8 cellular contexts compared by ENCODE assay signal in the genomic region with DNA sequence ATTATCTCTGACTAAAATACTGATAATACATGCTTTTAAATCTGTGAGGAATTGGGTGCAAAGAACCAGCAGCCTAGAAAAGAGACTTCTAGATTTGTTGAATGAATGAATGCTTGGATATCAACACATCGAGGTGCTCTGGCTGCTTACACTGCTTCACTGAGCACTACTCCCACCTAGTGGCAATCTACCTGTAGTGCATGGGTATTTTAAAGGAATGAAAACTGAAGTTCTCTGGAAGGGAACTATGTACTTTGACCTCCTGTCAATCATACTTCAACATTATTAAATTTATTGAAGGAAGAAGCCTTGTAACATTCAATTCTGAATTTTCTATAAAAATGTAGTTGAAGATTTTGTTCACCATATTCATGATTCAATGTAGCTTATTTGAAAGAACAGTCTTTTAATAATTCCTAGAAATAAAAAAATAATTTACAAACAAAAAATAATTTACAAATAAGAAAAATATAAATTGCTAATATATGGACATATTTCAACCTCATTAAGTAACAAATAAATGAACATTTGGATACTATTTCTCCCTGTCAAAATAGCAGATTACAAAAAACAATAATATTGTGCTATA.
DNase-seq lines count a peak whose midpoint lies in the region; ATAC-seq and TF ChIP-seq lines count a peak whose summit lies in the region.

No MANE protein-coding gene starts in this region.

- intact Hi-C loops in Calu3 (cut with micrococcal nuclease; ENCODE audit: unreplicated experiment) (loop anchor here (1.0 to 2.0 kb wide), 5 partner anchors 111 to 495 kb away; a partner anchor contains a TSS), vagina (cut with DNase I) (no loop called here)

- no peaks in the 10 kb centered on the region for H3K27me3 ChIP-seq in vagina

- no peaks in the 10 kb centered on the region for H3K27me3 Mint-ChIP-seq in Calu3 (ENCODE audit: unreplicated experiment)
- H3K27me3 Mint-ChIP-seq in activated CD4-positive, alpha-beta T cell treated with anti-CD3 and anti-CD28 coated beads, Interleukin-2, amount 10 ng/mL, durations not matched to agents 7 days and 5 days, result peaks cover 17% of the 10 kb centered on the region
- H3K27me3 Mint-ChIP-seq in naive thymus-derived CD8-positive, alpha-beta T cell, result peaks cover 5 to 15% (median 9%) of the 10 kb centered on the region in 5 donors

- BruUV-seq in Calu3 (replicated peaks; lab: Mats Ljungman, UMichigan), result no TSS peak

- peak; percentile 87 for ATAC-seq in GM19043 (IDR thresholded peaks at IDR 0.05; ENCODE audit: low read depth, unreplicated experiment)
- ATAC-seq in HG03159 (IDR thresholded peaks at IDR 0.05; ENCODE audit: unreplicated experiment), result peak; percentile 95
- peak; percentile 41 to 57 for ATAC-seq in naive thymus-derived CD8-positive, alpha-beta T cell

- H3K36me3 Mint-ChIP-seq in Calu3 (ENCODE audit: insufficient read depth, unreplicated experiment), result no peaks in the 10 kb centered on the region
- no peaks in the 10 kb centered on the region for H3K36me3 Mint-ChIP-seq in activated CD4-positive, alpha-beta T cell treated with anti-CD3 and anti-CD28 coated beads, Interleukin-2, amount 10 ng/mL, durations not matched to agents 7 days and 5 days (ENCODE audit: low read depth)
- no peaks in the 10 kb centered on the region for H3K36me3 Mint-ChIP-seq in naive thymus-derived CD8-positive, alpha-beta T cell

- no peak overlapping the region for H3K4me3 Mint-ChIP-seq in Calu3 (ENCODE audit: low read depth, unreplicated experiment)
- no peak overlapping the region for H3K4me3 Mint-ChIP-seq in activated CD4-positive, alpha-beta T cell treated with anti-CD3 and anti-CD28 coated beads, Interleukin-2, amount 10 ng/mL, durations not matched to agents 7 days and 5 days
- no peak overlapping the region for H3K4me3 Mint-ChIP-seq in naive thymus-derived CD8-positive, alpha-beta T cell

- TF ChIP-seq POLR2A in vagina (IDR thresholded peaks at IDR 0.05), result no peak

- DNase-seq in Calu3, result peak; percentile 68
- peak; percentile 39 for DNase-seq in NCI-H226
- DNase-seq in activated CD4-positive, alpha-beta T cell treated with anti-CD3 and anti-CD28 coated beads, Interleukin-2, amount 10 ng/mL, durations not matched to agents 7 days and 5 days, result peak; percentile 65
- DNase-seq in epithelial cell of prostate (ENCODE audit: low read depth, low spot score), result peak; percentile 12
- peak in 9 of 10 donors; percentile 3 to 68 (median 42) for DNase-seq in naive thymus-derived CD8-positive, alpha-beta T cell
- DNase-seq in vagina (ENCODE audit: extremely low spot score in 2 of 2), result no peak

- TF ChIP-seq CTCF in Calu3 (IDR thresholded peaks at IDR 0.05; ENCODE audit: unreplicated experiment) (peak; percentile 76), vagina (IDR thresholded peaks at IDR 0.05) (peak; percentile 61 to 76 (median 70))

- POLR2A ChIA-PET in activated CD4-positive, alpha-beta T cell treated with anti-CD3 and anti-CD28 coated beads, Interleukin-2, amount 10 ng/mL, durations not matched to agents 7 days and 5 days (lab: Charles Lee), result no interaction called here
- POLR2A ChIA-PET in naive thymus-derived CD8-positive, alpha-beta T cell (lab: Charles Lee), result no interaction called here

- no peak overlapping the region for H3K27ac Mint-ChIP-seq in Calu3 (ENCODE audit: unreplicated experiment)
- H3K27ac Mint-ChIP-seq in activated CD4-positive, alpha-beta T cell treated with anti-CD3 and anti-CD28 coated beads, Interleukin-2, amount 10 ng/mL, durations not matched to agents 7 days and 5 days, result no peak overlapping the region
- H3K27ac Mint-ChIP-seq in naive thymus-derived CD8-positive, alpha-beta T cell, result no peak overlapping the region

- H3K4me1 ChIP-seq in vagina, result no peaks in the 10 kb centered on the region

- peaks cover 2% of the 10 kb centered on the region for H3K9me3 Mint-ChIP-seq in Calu3 (ENCODE audit: low read depth, unreplicated experiment)
- no peaks in the 10 kb centered on the region for H3K9me3 Mint-ChIP-seq in activated CD4-positive, alpha-beta T cell treated with anti-CD3 and anti-CD28 coated beads, Interleukin-2, amount 10 ng/mL, durations not matched to agents 7 days and 5 days
- no peaks in the 10 kb centered on the region for H3K9me3 Mint-ChIP-seq in naive thymus-derived CD8-positive, alpha-beta T cell

- H3K27ac ChIP-seq in epithelial cell of prostate, result no peak overlapping the region
- no peak overlapping the region for H3K27ac ChIP-seq in vagina

- H3K9me3 ChIP-seq in vagina, result no peaks in the 10 kb centered on the region

- no peak overlapping the region for H3K4me3 ChIP-seq in vagina

- no peaks in the 10 kb centered on the region for H3K36me3 ChIP-seq in vagina

- H3K4me1 Mint-ChIP-seq in Calu3 (ENCODE audit: low read depth, unreplicated experiment), result no peaks in the 10 kb centered on the region
- H3K4me1 Mint-ChIP-seq in activated CD4-positive, alpha-beta T cell treated with anti-CD3 and anti-CD28 coated beads, Interleukin-2, amount 10 ng/mL, durations not matched to agents 7 days and 5 days, result no peaks in the 10 kb centered on the region
- H3K4me1 Mint-ChIP-seq in naive thymus-derived CD8-positive, alpha-beta T cell, result no peaks in the 10 kb centered on the region

- CTCF ChIA-PET in Calu3 (lab: Charles Lee), result no interaction called here
- CTCF ChIA-PET in activated CD4-positive, alpha-beta T cell treated with anti-CD3 and anti-CD28 coated beads, Interleukin-2, amount 10 ng/mL, durations not matched to agents 7 days and 5 days (lab: Charles Lee), result no interaction called here

Comparison
In these comparisons a context has a peak if more than half of its experiments do, and no peak if none do; other contexts are left out.
1. DNase-seq: peak in Calu3 (single experiment), NCI-H226 (single experiment), activated CD4-positive, alpha-beta T cell treated with anti-CD3 and anti-CD28 coated beads, Interleukin-2, amount 10 ng/mL, durations not matched to agents 7 days and 5 days (single experiment), epithelial cell of prostate (single experiment) and naive thymus-derived CD8-positive, alpha-beta T cell (9 of 10); none in vagina (0 of 2).
2. Peak in every context shown above with its lines, with median percentiles within 50 percentile points of each other: ATAC-seq.